ENCODE assay signal across 8 cellular contexts in genomic region chr1:207050428-207050767, GRCh38. TPM values are rescaled to one million over a fixed set of nuclear protein-coding genes. Genes with fewer than 3 reads are reported as not detected.
DNase-seq lines count a peak whose midpoint lies in the region; ATAC-seq and TF ChIP-seq lines count a peak whose summit lies in the region.

No MANE protein-coding gene starts in this region.

- peaks cover 41% of the 10 kb centered on the region for H3K36me3 Mint-ChIP-seq in effector memory CD8-positive, alpha-beta T cell (ENCODE audit: insufficient read depth)

- H3K4me2 ChIP-seq in neural cell (ENCODE audit: low read length): peak overlapping the region; percentile 84

- no peak for TF ChIP-seq EP300 in neural cell (conservative IDR thresholded peaks at IDR 0.05; ENCODE audit: poor library complexity, severe bottlenecking)

- peak; percentile 2 for ATAC-seq in GM19455 (IDR thresholded peaks at IDR 0.05; ENCODE audit: unreplicated experiment)
- ATAC-seq in effector memory CD8-positive, alpha-beta T cell (replicated peaks): peak; percentile 9

- H3K79me2 ChIP-seq in neural cell (replicated peaks; ENCODE audit: insufficient read depth, low read length): peaks cover 38% of the 10 kb centered on the region

- H3K9me3 ChIP-seq in SJCRH30 (replicated peaks) (no peaks in the 10 kb centered on the region), neural cell (ENCODE audit: low read length) (no peaks in the 10 kb centered on the region)

- H3K36me3 ChIP-seq in SJCRH30: no peaks in the 10 kb centered on the region
- H3K36me3 ChIP-seq in neural cell (ENCODE audit: insufficient read depth, low read length): peaks cover 6% of the 10 kb centered on the region

- peak overlapping the region; percentile 95 to 97 for H3K27ac Mint-ChIP-seq in effector memory CD8-positive, alpha-beta T cell

- H3K9me3 Mint-ChIP-seq in effector memory CD8-positive, alpha-beta T cell: no peaks in the 10 kb centered on the region

- no peaks in the 10 kb centered on the region for H4K20me1 ChIP-seq in neural cell (ENCODE audit: insufficient read depth)

- peak overlapping the region; percentile 98 for H2AFZ ChIP-seq in neural cell (ENCODE audit: low read depth, low read length)

- peaks cover 3% of the 10 kb centered on the region for H3F3A ChIP-seq in neural cell (ENCODE audit: insufficient read depth, low read length, poor library complexity, severe bottlenecking)

- peak overlapping the region; percentile 87 for H3K9ac ChIP-seq in neural cell (ENCODE audit: low read length)

- TF ChIP-seq RAD21 in neural cell (conservative IDR thresholded peaks at IDR 0.05): no peak

- DNase-seq in SJCRH30: no peak
- DNase-seq in effector memory CD8-positive, alpha-beta T cell: peak in 1 of 3 experiments; percentile 22
- no peak for DNase-seq in hepatic stellate cell (ENCODE audit: low spot score)
- no peak for DNase-seq in D341Med (ENCODE audit: low spot score)
- no peak for DNase-seq in H4 (ENCODE audit: low spot score)
- DNase-seq in NK-92 (lab: John Stamatoyannopoulos, UW; ENCODE audit: unreplicated experiment): no peak

- H3K4me3 Mint-ChIP-seq in effector memory CD8-positive, alpha-beta T cell: peak overlapping the region; percentile 97 to 98

- no peaks in the 10 kb centered on the region for H3K27me3 Mint-ChIP-seq in effector memory CD8-positive, alpha-beta T cell

- H3K4me1 Mint-ChIP-seq in effector memory CD8-positive, alpha-beta T cell (ENCODE audit: low read depth in 2 of 2): peaks cover 31 to 49% of the 10 kb centered on the region in 2 donors

- no peak for TF ChIP-seq CTCF in neural cell (IDR thresholded peaks at IDR 0.05; ENCODE audit: poor library complexity, severe bottlenecking)

- peak overlapping the region; percentile 47 for H3K27ac ChIP-seq in SJCRH30
- peak overlapping the region; percentile 82 for H3K27ac ChIP-seq in neural cell (ENCODE audit: low read length)

- H3K4me3 ChIP-seq in SJCRH30 (peak overlapping the region; percentile 62), neural cell (ENCODE audit: low read length) (peak overlapping the region; percentile 89)

- H3K9me2 ChIP-seq in neural cell (ENCODE audit: insufficient read depth, low read length): no peaks in the 10 kb centered on the region

- H3K27me3 ChIP-seq in SJCRH30 (no peaks in the 10 kb centered on the region; the same call in 1 of the 2 replicates), neural cell (ENCODE audit: insufficient read depth, low read depth, low read length) (no peaks in the 10 kb centered on the region)

- H3K4me1 ChIP-seq in SJCRH30: no peaks in the 10 kb centered on the region

TF ChIP-seq in neural cell, 6 proteins besides CTCF, POLR2A, EP300 and RAD21:
- TF ChIP-seq SMC3 (conservative IDR thresholded peaks at IDR 0.05; ENCODE audit: poor library complexity): no peak
- TF ChIP-seq MXI1 (conservative IDR thresholded peaks at IDR 0.05; ENCODE audit: poor library complexity, severe bottlenecking): no peak
- TF ChIP-seq REST (IDR thresholded peaks at IDR 0.05; ENCODE audit: borderline replicate concordance): no peak

RNA-seq across cellular contexts. Expression of gene YOD1, which starts 0.6 kb away (rescaled TPM):
- 3.0 and 3.8 TPM in 2 replicates for total RNA-seq in SJCRH30 (2014; rRNA removed; shearing (Covaris generic))
- polyA plus RNA-seq in neural cell: 9.3 and 9.9 TPM in 2 replicates
- polyA minus RNA-seq in neural cell: 27.8 and 33.0 TPM in 2 replicates
- 3.5 and 3.9 TPM in 2 replicates for total RNA-seq in H4 (2014; rRNA removed; shearing (Covaris generic))

RNA-seq across cellular contexts. Expression of gene PFKFB2, which starts 2.7 kb away (rescaled TPM):
- total RNA-seq in SJCRH30 (2014; rRNA removed; shearing (Covaris generic)): 0.68 and 1.0 TPM in 2 replicates
- 9.3 and 9.8 TPM in 2 replicates for polyA plus RNA-seq in neural cell
- 11.9 and 13.1 TPM in 2 replicates for polyA minus RNA-seq in neural cell
- 5.6 and 6.0 TPM in 2 replicates for total RNA-seq in H4 (2014; rRNA removed; shearing (Covaris generic))

RNA-seq across cellular contexts. Expression of gene C1orf116, which starts 17.8 kb away (rescaled TPM):
- total RNA-seq in SJCRH30 (2014; rRNA removed; shearing (Covaris generic)): not detected in 2 replicates
- polyA plus RNA-seq in neural cell: not detected in 2 replicates
- polyA minus RNA-seq in neural cell: not detected in 2 replicates
- total RNA-seq in H4 (2014; rRNA removed; shearing (Covaris generic)): not detected in 2 replicates

RNA-seq across cellular contexts. Expression of gene C4BPB, which starts 38.3 kb away (rescaled TPM):
- not detected in 2 replicates for total RNA-seq in SJCRH30 (2014; rRNA removed; shearing (Covaris generic))
- polyA plus RNA-seq in neural cell: not detected in 2 replicates
- not detected in 2 replicates for polyA minus RNA-seq in neural cell
- not detected in 2 replicates for total RNA-seq in H4 (2014; rRNA removed; shearing (Covaris generic))

RNA-seq across cellular contexts. Expression of gene C4BPA, which starts 53.6 kb away (rescaled TPM):
- total RNA-seq in SJCRH30 (2014; rRNA removed; shearing (Covaris generic)): 0.05 and 0.06 TPM in 2 replicates
- polyA plus RNA-seq in neural cell: not detected in 2 replicates
- not detected in 2 replicates for polyA minus RNA-seq in neural cell
- total RNA-seq in H4 (2014; rRNA removed; shearing (Covaris generic)): 0.15 TPM in 1 of 2 replicates, not detected in the other
